In genomic region chr5:42844408-42844807, GRCh38 we compare ENCODE assay signal across 2 cellular contexts. TPM values are rescaled to one million over a fixed set of nuclear protein-coding genes. Genes with fewer than 3 reads are reported as not detected.
"Had no signal": no experiment of that assay in that cellular context is flagged by ENCODE, and none has a peak within 500 bp of the region (broad histone marks: within the 10 kb centered on the region; RNA-seq: fewer than 3 reads in every experiment).

No MANE protein-coding gene starts in this region.

RNA-seq across cellular contexts. Expression of gene SELENOP, which starts 32.7 kb away (rescaled TPM):
- total RNA-seq: HT1080 had no signal
- polyA plus RNA-seq: IgD-negative memory B cell had no signal
